In the genomic region with DNA sequence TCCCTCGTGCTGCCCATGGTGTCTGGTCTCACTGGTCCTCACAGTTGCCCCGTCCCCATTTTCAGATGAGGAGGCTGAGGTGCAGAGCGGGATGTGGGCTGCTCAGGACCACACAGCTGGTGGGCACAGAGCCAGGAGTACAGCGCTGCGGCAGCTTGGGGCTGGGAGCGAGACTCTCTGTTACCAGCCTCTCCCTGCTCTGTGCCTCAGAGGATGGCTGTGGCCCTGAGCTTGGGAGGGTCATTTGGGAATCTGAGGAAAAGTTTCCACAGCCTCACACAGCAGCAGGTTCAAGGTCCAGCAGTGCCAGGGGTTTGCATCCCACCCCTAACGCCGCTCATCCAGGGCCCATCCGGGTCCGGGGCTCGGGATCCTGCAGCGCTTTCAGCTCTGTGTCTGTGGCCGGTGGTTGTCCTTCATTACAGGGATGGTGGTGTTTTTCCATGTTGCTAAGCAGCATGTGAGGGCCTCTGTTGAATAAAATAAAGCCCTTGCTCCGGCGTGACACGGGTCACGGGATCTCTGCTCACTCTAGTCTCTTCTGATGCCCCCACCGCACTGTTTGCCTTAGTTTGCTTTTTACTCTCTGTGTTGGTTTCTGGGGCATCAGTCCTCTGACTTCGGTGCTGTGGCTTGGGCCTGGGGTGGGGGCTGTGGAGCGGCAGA, we compare ENCODE assay signal across 18 cellular contexts. TPM values are rescaled to one million over a fixed set of nuclear protein-coding genes. Genes with fewer than 3 reads are reported as not detected.
DNase-seq lines count a peak whose midpoint lies in the region; ATAC-seq, FAIRE-seq and TF ChIP-seq lines count a peak whose summit lies in the region.
"Had no signal": no experiment of that assay in that cellular context is flagged by ENCODE, and none has a peak within 500 bp of the region (broad histone marks: within the 10 kb centered on the region; RNA-seq: fewer than 3 reads in every experiment).

No MANE protein-coding gene starts in this region.

- H3K4me3 ChIP-seq in SJCRH30: no peak overlapping the region
- no peak overlapping the region for H3K4me3 ChIP-seq in fibroblast of villous mesenchyme (ENCODE audit: low read depth, low read length)
- H3K4me3 ChIP-seq in thyroid gland (replicated peaks in 1 of 3): no peak overlapping the region
- no peak overlapping the region for H3K4me3 ChIP-seq in CD8-positive, alpha-beta T cell (ENCODE audit: low read depth, low read length)
- H3K4me3 ChIP-seq: body of pancreas had no signal

- intact Hi-C loops in thyroid gland (cut with DNase I): no loop called here
- intact Hi-C loops in CD8-positive, alpha-beta T cell (cut with DNase I, micrococcal nuclease): no loop called here

- peaks cover 42% of the 10 kb centered on the region for H3K4me1 Mint-ChIP-seq in neural crest cell
- peaks cover 13% of the 10 kb centered on the region for H3K4me1 Mint-ChIP-seq in CD8-positive, alpha-beta T cell (ENCODE audit: low read depth)

- no peaks in the 10 kb centered on the region for H3K27me3 ChIP-seq in SJCRH30
- no peaks in the 10 kb centered on the region for H3K27me3 ChIP-seq in thyroid gland
- H3K27me3 ChIP-seq in CD8-positive, alpha-beta T cell (ENCODE audit: insufficient read depth, low read length): no peaks in the 10 kb centered on the region
- H3K27me3 ChIP-seq: body of pancreas, foreskin keratinocyte had no signal

- no peak for ATAC-seq in CD8-positive, alpha-beta T cell
- ATAC-seq: body of pancreas, foreskin keratinocyte, SK-N-SH treated with all-trans-retinoic acid at 6 μM for 48 hours had no signal

- H3K9me3 Mint-ChIP-seq in neural crest cell: no peaks in the 10 kb centered on the region
- H3K9me3 Mint-ChIP-seq in CD8-positive, alpha-beta T cell: no peaks in the 10 kb centered on the region

- WGBS in thyroid gland, 2 donors: 59 to 66% methylated on average over 17 to 19 of the region's 20 CpGs

- no peaks in the 10 kb centered on the region for H3K27me3 Mint-ChIP-seq in neural crest cell (ENCODE audit: low read depth)
- no peaks in the 10 kb centered on the region for H3K27me3 Mint-ChIP-seq in CD8-positive, alpha-beta T cell (ENCODE audit: low read depth)

- no peak for TF ChIP-seq POLR2A in thyroid gland (IDR thresholded peaks at IDR 0.05)

- H3K4me3 Mint-ChIP-seq in neural crest cell: peak overlapping the region; percentile 62
- no peak overlapping the region for H3K4me3 Mint-ChIP-seq in CD8-positive, alpha-beta T cell

- peak overlapping the region; percentile 94 for H3K27ac Mint-ChIP-seq in neural crest cell (ENCODE audit: unreplicated experiment)
- H3K27ac Mint-ChIP-seq in CD8-positive, alpha-beta T cell: no peak overlapping the region

- DNase-seq in SJCRH30: peak; percentile 25 to 26
- DNase-seq in fibroblast of villous mesenchyme (ENCODE audit: low read depth): peak; percentile 13
- peak; percentile 18 for DNase-seq in neural crest cell (ENCODE audit: low read depth, low spot score)
- DNase-seq in thyroid gland: peak; percentile 51 to 58
- no peak for DNase-seq in EL
- DNase-seq in RCC 7860 (ENCODE audit: low spot score): no peak
- no peak for DNase-seq in GM19238 (ENCODE audit: insufficient read length, low spot score)
- no peak for DNase-seq in CD8-positive, alpha-beta T cell
- DNase-seq: activated gamma-delta T cell; AML-193; effector memory CD4-positive, alpha-beta T cell; foreskin keratinocyte; KG1; NCI-H1417; NCI-H226; stimulated activated CD4-positive, alpha-beta T cell treated with anti-CD3 and anti-CD28 coated beads, Interleukin-4, amount 100 ng/mL, for 4 hours had no signal

- no peaks in the 10 kb centered on the region for H3K9me3 ChIP-seq in SJCRH30 (replicated peaks)
- H3K9me3 ChIP-seq in thyroid gland: no peaks in the 10 kb centered on the region
- no peaks in the 10 kb centered on the region for H3K9me3 ChIP-seq in CD8-positive, alpha-beta T cell (ENCODE audit: low read length)
- H3K9me3 ChIP-seq: body of pancreas had no signal

- H3K27ac ChIP-seq in SJCRH30 (no peak overlapping the region), thyroid gland (peak overlapping the region; percentile 57 to 97 (median 95))
- H3K27ac ChIP-seq in CD8-positive, alpha-beta T cell (ENCODE audit: low read depth, low read length): no peak overlapping the region
- H3K27ac ChIP-seq: body of pancreas, foreskin keratinocyte had no signal

- CTCF ChIA-PET in CD8-positive, alpha-beta T cell (lab: Charles Lee): interaction anchor here (0.6 to 1.3 kb wide), 3 partner anchors 22 to 52 kb away, joined by 3 read pairs; no protein-coding TSS in a partner anchor

- TF ChIP-seq CTCF in fibroblast of villous mesenchyme (IDR thresholded peaks at IDR 0.05; ENCODE audit: insufficient read depth, low read depth, low read length): no peak
- no peak for TF ChIP-seq CTCF in neural crest cell (conservative IDR thresholded peaks at IDR 0.05)
- TF ChIP-seq CTCF in thyroid gland (IDR thresholded peaks at IDR 0.05): no peak
- no peak for TF ChIP-seq CTCF in CD8-positive, alpha-beta T cell (IDR thresholded peaks at IDR 0.05)

- no peaks in the 10 kb centered on the region for H3K36me3 Mint-ChIP-seq in neural crest cell (ENCODE audit: low read depth)
- no peaks in the 10 kb centered on the region for H3K36me3 Mint-ChIP-seq in CD8-positive, alpha-beta T cell

- H3K36me3 ChIP-seq in SJCRH30: no peaks in the 10 kb centered on the region
- peaks cover 22 to 32% of the 10 kb centered on the region in 2 donors for H3K36me3 ChIP-seq in thyroid gland
- H3K36me3 ChIP-seq in CD8-positive, alpha-beta T cell (ENCODE audit: insufficient read depth, low read length): no peaks in the 10 kb centered on the region

- FAIRE-seq in RCC 7860 (lab: Jason Lieb, UNC): no peak

- H3K4me1 ChIP-seq in SJCRH30 (peaks cover 13% of the 10 kb centered on the region), thyroid gland (peaks cover 71 to 79% of the 10 kb centered on the region in 2 donors)
- peaks cover 14% of the 10 kb centered on the region for H3K4me1 ChIP-seq in CD8-positive, alpha-beta T cell (ENCODE audit: insufficient read depth, low read length)
- H3K4me1 ChIP-seq: foreskin keratinocyte had no signal

- POLR2A ChIA-PET in CD8-positive, alpha-beta T cell (lab: Charles Lee): no interaction called here

RNA-seq across cellular contexts. Expression of a gene that starts 6.4 kb away (rescaled TPM):
- 14.6 and 15.6 TPM in 2 replicates for total RNA-seq in SJCRH30 (2014; rRNA removed; shearing (Covaris generic))
- total RNA-seq in fibroblast of villous mesenchyme (39.3 and 42.3 TPM in 2 replicates), neural crest cell (24.8 and 25.1 TPM in 2 replicates), thyroid gland (100 to 1,000 TPM; 124 to 174 (median 132) TPM)
- 1 to 10 TPM; 1.2 to 1.8 TPM for total RNA-seq in CD8-positive, alpha-beta T cell

Comparison
In these comparisons a context has a peak if more than half of its experiments do, and no peak if none do; other contexts are left out.
1. DNase-seq: peak in SJCRH30 (2 of 2), fibroblast of villous mesenchyme (single experiment), neural crest cell (single experiment) and thyroid gland (2 of 2); none in EL (single experiment), RCC 7860 (single experiment), GM19238 (single experiment) and CD8-positive, alpha-beta T cell (0 of 7).
2. H3K27ac ChIP-seq: peak in thyroid gland (3 of 3); none in SJCRH30 (single experiment) and CD8-positive, alpha-beta T cell (single experiment).